Comparison of ENCODE assay signal across 15 cellular contexts in the genomic region with DNA sequence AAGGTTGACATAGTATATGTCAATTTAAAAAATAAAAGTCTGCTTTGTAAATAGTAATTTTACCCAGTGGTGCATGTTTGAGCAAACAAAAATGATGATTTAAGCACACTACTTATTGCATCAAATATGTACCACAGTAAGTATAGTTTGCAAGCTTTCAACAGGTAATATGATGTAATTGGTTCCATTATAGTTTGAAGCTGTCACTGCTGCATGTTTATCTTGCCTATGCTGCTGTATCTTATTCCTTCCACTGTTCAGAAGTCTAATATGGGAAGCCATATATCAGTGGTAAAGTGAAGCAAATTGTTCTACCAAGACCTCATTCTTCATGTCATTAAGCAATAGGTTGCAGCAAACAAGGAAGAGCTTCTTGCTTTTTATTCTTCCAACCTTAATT.
A peak's percentile ranks its signal among the peaks of the same experiment; 100 is the strongest.
DNase-seq lines count a peak whose midpoint lies in the region; ATAC-seq lines count a peak whose summit lies in the region.
"Had no signal": no experiment of that assay in that cellular context is flagged by ENCODE, and none has a peak within 500 bp of the region (broad histone marks: within the 10 kb centered on the region; RNA-seq: fewer than 3 reads in every experiment).

No MANE protein-coding gene starts in this region.

- no peak for ATAC-seq in GM21529 (IDR thresholded peaks at IDR 0.05; ENCODE audit: unreplicated experiment)
- ATAC-seq: HepG2 had no signal

- DNase-seq in SHP77 treated with DMSO at 0.1 percent for 48 hours (lab: John Stamatoyannopoulos, UW) (peak; percentile 18), SHP77 (lab: John Stamatoyannopoulos, UW) (no peak), NCI-H146 (lab: John Stamatoyannopoulos, UW) (peak; percentile 54), NCI-H748 (lab: John Stamatoyannopoulos, UW; ENCODE audit: unreplicated experiment) (peak; percentile 85), EL (no peak), HuH-7.5 (ENCODE audit: low spot score) (no peak)
- DNase-seq: BE2C; CD4-positive, alpha-beta memory T cell; MM.1S; NCI-H1694 treated with DMSO at 0.1 percent for 48 hours; NCI-H526; SK-N-SH; T-helper 1 cell had no signal

Comparison
In these comparisons a context has a peak if more than half of its experiments do, and no peak if none do; other contexts are left out.
1. DNase-seq: peak in SHP77 treated with DMSO at 0.1 percent for 48 hours (single experiment), NCI-H146 (single experiment) and NCI-H748 (single experiment); none in SHP77 (0 of 2), EL (single experiment) and HuH-7.5 (single experiment).